1 cellular context compared by ENCODE assay signal in the genomic region with DNA sequence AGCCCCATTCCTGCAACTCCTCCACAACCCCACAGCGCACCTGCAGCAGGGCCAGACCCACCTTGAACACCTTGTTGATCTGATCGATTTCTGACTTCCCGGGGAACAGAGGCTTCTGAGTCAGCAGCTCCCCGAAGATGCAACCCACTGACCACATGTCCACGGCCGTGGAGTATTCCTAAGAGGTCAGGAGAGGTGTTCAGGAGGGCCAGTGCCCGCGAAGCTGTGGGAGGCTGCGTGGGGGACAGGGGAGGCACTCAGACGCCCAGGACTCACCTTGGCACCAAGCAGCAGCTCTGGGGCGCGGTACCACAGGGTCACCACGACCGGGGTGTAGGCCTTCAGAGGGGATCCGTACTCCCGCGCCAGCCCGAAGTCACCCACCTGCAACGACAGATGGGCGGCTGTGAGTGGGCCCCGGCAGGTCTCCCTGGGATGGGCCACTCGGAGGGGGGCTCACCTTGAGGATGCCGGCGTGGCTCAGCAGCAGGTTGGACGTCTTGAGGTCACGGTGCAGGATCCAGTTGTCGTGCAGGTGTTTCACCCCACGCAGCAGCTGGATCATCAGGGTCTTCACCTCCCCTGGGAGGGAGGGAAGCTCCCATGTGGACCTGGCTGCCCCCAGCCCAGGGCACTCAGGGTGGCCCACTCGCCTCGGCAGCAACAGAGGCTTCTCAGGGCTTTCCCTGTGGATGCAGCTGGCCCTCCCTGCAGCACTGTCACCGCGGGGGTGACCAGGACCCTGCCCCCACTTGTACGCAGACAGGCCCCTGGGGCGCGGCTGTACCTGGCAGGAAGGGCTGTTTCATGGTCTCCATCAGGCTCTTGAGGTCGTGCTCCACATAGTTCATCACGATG.
TF ChIP-seq lines count a peak whose summit lies in the region.

No MANE protein-coding gene starts in this region.

TF ChIP-seq in K562, 482 proteins besides CTCF, POLR2A, EP300 and RAD21:
- TF ChIP-seq POLR2G (IDR thresholded peaks at IDR 0.05; ENCODE audit: low read depth, low read length), result 0 out of 2 replicates have a peak, but pooled peaks have one; percentile 38
